1 cellular context compared by ENCODE assay signal in genomic region chr5:52867809-52868208, GRCh38.
TF ChIP-seq lines count a peak whose summit lies in the region.

No MANE protein-coding gene starts in this region.

TF ChIP-seq in SK-N-SH, 30 proteins besides CTCF, POLR2A, EP300 and RAD21 (continued from another document):
- TF ChIP-seq, protein P1, sequence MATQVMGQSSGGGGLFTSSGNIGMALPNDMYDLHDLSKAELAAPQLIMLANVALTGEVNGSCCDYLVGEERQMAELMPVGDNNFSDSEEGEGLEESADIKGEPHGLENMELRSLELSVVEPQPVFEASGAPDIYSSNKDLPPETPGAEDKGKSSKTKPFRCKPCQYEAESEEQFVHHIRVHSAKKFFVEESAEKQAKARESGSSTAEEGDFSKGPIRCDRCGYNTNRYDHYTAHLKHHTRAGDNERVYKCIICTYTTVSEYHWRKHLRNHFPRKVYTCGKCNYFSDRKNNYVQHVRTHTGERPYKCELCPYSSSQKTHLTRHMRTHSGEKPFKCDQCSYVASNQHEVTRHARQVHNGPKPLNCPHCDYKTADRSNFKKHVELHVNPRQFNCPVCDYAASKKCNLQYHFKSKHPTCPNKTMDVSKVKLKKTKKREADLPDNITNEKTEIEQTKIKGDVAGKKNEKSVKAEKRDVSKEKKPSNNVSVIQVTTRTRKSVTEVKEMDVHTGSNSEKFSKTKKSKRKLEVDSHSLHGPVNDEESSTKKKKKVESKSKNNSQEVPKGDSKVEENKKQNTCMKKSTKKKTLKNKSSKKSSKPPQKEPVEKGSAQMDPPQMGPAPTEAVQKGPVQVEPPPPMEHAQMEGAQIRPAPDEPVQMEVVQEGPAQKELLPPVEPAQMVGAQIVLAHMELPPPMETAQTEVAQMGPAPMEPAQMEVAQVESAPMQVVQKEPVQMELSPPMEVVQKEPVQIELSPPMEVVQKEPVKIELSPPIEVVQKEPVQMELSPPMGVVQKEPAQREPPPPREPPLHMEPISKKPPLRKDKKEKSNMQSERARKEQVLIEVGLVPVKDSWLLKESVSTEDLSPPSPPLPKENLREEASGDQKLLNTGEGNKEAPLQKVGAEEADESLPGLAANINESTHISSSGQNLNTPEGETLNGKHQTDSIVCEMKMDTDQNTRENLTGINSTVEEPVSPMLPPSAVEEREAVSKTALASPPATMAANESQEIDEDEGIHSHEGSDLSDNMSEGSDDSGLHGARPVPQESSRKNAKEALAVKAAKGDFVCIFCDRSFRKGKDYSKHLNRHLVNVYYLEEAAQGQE (IDR thresholded peaks at IDR 0.05; ENCODE audit: low read depth, low read length): no peak
- TF ChIP-seq ZBTB33 (IDR thresholded peaks at IDR 0.05; ENCODE audit: borderline replicate concordance, low read depth) (no peak), IRF3 (IDR thresholded peaks at IDR 0.05; ENCODE audit: low read depth, low read length) (no peak), TAF1 (IDR thresholded peaks at IDR 0.05; ENCODE audit: borderline replicate concordance, low read depth, low read length) (no peak), FOSL2 (IDR thresholded peaks at IDR 0.05; ENCODE audit: borderline replicate concordance, low read depth) (no peak)
